In genomic region chr2:41697389-41697788, GRCh38 we compare ENCODE assay signal across 8 cellular contexts.
"Had no signal": no experiment of that assay in that cellular context is flagged by ENCODE, and none has a peak within 500 bp of the region (broad histone marks: within the 10 kb centered on the region; RNA-seq: fewer than 3 reads in every experiment).

No MANE protein-coding gene starts in this region.

- H3K27ac ChIP-seq: GM23248 had no signal

- H3K9ac ChIP-seq: GM23248 had no signal

- H3K9me3 Mint-ChIP-seq: GM23338, H9, HFFc6 had no signal

- H3K4me3 ChIP-seq: GM23248, GM23338, HAP-1 had no signal

- H3K27ac Mint-ChIP-seq: GM23338, H9, HFFc6 had no signal

- H3K4me3 Mint-ChIP-seq: GM23338, H9, HFFc6 had no signal

- H3K4me2 ChIP-seq: GM23338 had no signal

- H3K9me3 ChIP-seq: HAP-1 had no signal

- H2AFZ ChIP-seq: GM23248, GM23338 had no signal

- H3K36me3 ChIP-seq: HAP-1 had no signal

- DNase-seq: GM23248, GOT3, H7, H9, HCEC 1CT, HFFc6 had no signal

- H3K4me1 ChIP-seq: HAP-1 had no signal
